Comparison of ENCODE assay signal across 1 cellular context in the genomic region with DNA sequence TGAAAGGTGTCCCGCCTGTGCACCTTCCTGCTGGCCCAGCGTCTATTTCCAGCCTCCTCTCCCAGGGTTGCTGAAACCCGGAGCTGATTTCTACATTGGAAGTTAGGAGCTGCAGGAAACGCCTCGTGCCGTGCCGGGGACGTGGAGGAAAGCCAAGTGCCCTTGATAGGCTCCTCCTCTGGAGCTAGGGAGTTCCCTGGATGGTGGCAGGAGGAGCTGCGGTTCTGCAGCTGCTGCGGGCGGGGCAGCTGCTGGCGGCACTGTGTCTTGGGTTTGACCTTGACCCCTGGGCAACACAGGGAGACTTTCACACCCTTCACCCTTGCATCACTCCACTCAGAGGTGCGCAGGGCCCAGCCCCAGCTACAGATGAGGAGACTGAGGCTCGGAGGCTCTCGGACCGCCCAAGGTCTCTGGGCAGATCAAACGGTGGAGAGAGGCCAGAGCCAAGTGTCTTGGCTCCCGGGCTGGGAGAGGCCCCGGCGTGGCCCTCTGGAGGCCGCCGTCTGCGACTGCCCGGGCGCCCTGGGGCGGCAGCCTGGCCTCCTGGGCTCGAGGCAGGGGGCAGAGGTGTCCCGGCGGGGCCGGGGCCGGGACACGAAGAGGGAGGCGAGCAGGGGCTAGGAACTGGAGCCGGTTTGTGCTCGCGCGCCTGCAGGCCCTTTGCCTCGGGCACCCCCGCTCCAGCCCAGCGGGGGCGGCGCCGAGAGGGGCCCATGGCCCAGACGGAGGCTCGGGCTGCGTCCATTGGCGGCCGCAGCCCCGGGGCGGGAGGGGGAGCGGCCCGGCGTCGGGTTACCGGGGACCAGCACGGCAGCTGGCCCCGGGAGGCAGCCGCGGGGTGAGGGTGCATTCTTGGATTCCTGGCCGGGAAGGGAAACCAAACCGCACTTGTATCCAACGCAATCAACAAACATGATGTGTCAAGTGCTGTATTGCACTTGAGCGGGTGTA.
TF ChIP-seq lines count a peak whose summit lies in the region.

No MANE protein-coding gene starts in this region.

TF ChIP-seq in HEK293, 187 proteins besides CTCF, POLR2A, EP300 and RAD21 (continued from another document and continues in another):
- TF ChIP-seq, protein P1, sequence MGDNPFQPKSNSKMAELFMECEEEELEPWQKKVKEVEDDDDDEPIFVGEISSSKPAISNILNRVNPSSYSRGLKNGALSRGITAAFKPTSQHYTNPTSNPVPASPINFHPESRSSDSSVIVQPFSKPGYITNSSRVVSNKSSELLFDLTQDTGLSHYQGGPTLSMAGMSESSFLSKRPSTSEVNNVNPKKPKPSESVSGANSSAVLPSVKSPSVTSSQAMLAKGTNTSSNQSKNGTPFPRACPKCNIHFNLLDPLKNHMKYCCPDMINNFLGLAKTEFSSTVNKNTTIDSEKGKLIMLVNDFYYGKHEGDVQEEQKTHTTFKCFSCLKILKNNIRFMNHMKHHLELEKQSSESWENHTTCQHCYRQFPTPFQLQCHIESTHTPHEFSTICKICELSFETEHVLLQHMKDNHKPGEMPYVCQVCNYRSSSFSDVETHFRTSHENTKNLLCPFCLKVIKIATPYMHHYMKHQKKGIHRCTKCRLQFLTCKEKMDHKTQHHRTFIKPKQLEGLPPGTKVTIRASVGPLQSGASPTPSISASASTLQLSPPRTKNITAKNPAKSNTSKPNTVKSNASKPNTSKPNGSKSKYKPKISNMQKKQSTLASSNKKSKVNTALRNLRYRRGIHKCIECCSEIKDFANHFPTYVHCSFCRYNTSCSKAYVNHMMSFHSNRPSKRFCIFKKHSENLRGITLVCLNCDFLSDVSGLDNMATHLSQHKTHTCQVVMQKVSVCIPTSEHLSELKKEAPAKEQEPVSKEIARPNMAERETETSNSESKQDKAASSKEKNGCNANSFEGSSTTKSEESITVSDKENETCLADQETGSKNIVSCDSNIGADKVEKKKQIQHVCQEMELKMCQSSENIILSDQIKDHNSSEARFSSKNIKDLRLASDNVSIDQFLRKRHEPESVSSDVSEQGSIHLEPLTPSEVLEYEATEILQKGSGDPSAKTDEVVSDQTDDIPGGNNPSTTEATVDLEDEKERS (tag by site-specific recombination; IDR thresholded peaks at IDR 0.05): no peak
- TF ChIP-seq ZNF600 (tag by site-specific recombination; IDR thresholded peaks at IDR 0.05): peak; percentile 90
- no peak; the same call in 1 of the 2 replicates for TF ChIP-seq SCRT2 (tag by site-specific recombination; IDR thresholded peaks at IDR 0.05)
- no peak for TF ChIP-seq ZNF510 (tag by site-specific recombination; IDR thresholded peaks at IDR 0.05; ENCODE audit: insufficient replicate concordance)
- TF ChIP-seq, protein P2, sequence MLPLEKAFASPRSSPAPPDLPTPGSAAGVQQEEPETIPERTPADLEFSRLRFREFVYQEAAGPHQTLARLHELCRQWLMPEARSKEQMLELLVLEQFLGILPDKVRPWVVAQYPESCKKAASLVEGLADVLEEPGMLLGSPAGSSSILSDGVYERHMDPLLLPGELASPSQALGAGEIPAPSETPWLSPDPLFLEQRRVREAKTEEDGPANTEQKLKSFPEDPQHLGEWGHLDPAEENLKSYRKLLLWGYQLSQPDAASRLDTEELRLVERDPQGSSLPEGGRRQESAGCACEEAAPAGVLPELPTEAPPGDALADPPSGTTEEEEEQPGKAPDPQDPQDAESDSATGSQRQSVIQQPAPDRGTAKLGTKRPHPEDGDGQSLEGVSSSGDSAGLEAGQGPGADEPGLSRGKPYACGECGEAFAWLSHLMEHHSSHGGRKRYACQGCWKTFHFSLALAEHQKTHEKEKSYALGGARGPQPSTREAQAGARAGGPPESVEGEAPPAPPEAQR (tag by site-specific recombination; IDR thresholded peaks at IDR 0.05): no peak
- no peak for TF ChIP-seq ZNF302 (tag by site-specific recombination; IDR thresholded peaks at IDR 0.05; ENCODE audit: low read depth)
- 0 out of 2 replicates have a peak, but pooled peaks have one; percentile 14 for TF ChIP-seq ZNF791 (tag by site-specific recombination; IDR thresholded peaks at IDR 0.05)
- TF ChIP-seq ZNF792 (tag by site-specific recombination; IDR thresholded peaks at IDR 0.05): no peak
- no peak for TF ChIP-seq HOXC10 (CRISPR knock-in tag; IDR thresholded peaks at IDR 0.05)
- TF ChIP-seq ZNF555 (tag by site-specific recombination; conservative IDR thresholded peaks at IDR 0.05): no peak
- TF ChIP-seq SP2 (tag by site-specific recombination; IDR thresholded peaks at IDR 0.05): peak; percentile 62
- TF ChIP-seq, protein P3, sequence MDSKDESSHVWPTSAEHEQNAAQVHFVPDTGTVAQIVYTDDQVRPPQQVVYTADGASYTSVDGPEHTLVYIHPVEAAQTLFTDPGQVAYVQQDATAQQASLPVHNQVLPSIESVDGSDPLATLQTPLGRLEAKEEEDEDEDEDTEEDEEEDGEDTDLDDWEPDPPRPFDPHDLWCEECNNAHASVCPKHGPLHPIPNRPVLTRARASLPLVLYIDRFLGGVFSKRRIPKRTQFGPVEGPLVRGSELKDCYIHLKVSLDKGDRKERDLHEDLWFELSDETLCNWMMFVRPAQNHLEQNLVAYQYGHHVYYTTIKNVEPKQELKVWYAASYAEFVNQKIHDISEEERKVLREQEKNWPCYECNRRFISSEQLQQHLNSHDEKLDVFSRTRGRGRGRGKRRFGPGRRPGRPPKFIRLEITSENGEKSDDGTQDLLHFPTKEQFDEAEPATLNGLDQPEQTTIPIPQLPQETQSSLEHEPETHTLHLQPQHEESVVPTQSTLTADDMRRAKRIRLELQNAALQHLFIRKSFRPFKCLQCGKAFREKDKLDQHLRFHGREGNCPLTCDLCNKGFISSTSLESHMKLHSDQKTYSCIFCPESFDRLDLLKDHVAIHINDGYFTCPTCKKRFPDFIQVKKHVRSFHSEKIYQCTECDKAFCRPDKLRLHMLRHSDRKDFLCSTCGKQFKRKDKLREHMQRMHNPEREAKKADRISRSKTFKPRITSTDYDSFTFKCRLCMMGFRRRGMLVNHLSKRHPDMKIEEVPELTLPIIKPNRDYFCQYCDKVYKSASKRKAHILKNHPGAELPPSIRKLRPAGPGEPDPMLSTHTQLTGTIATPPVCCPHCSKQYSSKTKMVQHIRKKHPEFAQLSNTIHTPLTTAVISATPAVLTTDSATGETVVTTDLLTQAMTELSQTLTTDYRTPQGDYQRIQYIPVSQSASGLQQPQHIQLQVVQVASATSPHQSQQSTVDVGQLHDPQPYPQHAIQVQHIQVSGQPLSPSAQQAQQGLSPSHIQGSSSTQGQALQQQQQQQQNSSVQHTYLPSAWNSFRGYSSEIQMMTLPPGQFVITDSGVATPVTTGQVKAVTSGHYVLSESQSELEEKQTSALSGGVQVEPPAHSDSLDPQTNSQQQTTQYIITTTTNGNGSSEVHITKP (tag by site-specific recombination; IDR thresholded peaks at IDR 0.05): peak; percentile 23; the same call in 1 of the 2 replicates
- no peak for TF ChIP-seq ZNF837 (tag by site-specific recombination; IDR thresholded peaks at IDR 0.05)
- TF ChIP-seq ZNF629 (tag by site-specific recombination; IDR thresholded peaks at IDR 0.05): no peak
- TF ChIP-seq, protein P4, sequence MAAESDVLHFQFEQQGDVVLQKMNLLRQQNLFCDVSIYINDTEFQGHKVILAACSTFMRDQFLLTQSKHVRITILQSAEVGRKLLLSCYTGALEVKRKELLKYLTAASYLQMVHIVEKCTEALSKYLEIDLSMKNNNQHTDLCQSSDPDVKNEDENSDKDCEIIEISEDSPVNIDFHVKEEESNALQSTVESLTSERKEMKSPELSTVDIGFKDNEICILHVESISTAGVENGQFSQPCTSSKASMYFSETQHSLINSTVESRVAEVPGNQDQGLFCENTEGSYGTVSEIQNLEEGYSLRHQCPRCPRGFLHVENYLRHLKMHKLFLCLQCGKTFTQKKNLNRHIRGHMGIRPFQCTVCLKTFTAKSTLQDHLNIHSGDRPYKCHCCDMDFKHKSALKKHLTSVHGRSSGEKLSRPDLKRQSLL (tag by site-specific recombination; IDR thresholded peaks at IDR 0.05): peak; percentile 81
- TF ChIP-seq ZNF416 (tag by site-specific recombination; IDR thresholded peaks at IDR 0.05): no peak
- TF ChIP-seq ZNF677 (tag by site-specific recombination; IDR thresholded peaks at IDR 0.05): no peak
- TF ChIP-seq SP7 (tag by site-specific recombination; IDR thresholded peaks at IDR 0.05): peak; percentile 63; the same call in 1 of the 2 replicates
- TF ChIP-seq SALL2 (tag by site-specific recombination; IDR thresholded peaks at IDR 0.05; ENCODE audit: borderline replicate concordance): no peak
- TF ChIP-seq, protein P5, sequence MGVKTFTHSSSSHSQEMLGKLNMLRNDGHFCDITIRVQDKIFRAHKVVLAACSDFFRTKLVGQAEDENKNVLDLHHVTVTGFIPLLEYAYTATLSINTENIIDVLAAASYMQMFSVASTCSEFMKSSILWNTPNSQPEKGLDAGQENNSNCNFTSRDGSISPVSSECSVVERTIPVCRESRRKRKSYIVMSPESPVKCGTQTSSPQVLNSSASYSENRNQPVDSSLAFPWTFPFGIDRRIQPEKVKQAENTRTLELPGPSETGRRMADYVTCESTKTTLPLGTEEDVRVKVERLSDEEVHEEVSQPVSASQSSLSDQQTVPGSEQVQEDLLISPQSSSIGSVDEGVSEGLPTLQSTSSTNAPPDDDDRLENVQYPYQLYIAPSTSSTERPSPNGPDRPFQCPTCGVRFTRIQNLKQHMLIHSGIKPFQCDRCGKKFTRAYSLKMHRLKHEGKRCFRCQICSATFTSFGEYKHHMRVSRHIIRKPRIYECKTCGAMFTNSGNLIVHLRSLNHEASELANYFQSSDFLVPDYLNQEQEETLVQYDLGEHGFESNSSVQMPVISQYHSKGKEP (tag by site-specific recombination; IDR thresholded peaks at IDR 0.05): peak; percentile 89
- TF ChIP-seq ZNF324 (tag by site-specific recombination; IDR thresholded peaks at IDR 0.05): no peak
- TF ChIP-seq EGR2 (tag by site-specific recombination; IDR thresholded peaks at IDR 0.05; ENCODE audit: low read depth): no peak
- no peak for TF ChIP-seq GLI2 (tag by site-specific recombination; IDR thresholded peaks at IDR 0.05; ENCODE audit: borderline replicate concordance, low read depth)
- no peak for TF ChIP-seq ZNF624 (tag by site-specific recombination; IDR thresholded peaks at IDR 0.05)
- no peak for TF ChIP-seq RBAK (tag by site-specific recombination; IDR thresholded peaks at IDR 0.05)
- TF ChIP-seq ZFP41 (tag by site-specific recombination; IDR thresholded peaks at IDR 0.05; ENCODE audit: borderline replicate concordance): no peak
- TF ChIP-seq ZNF830 (tag by site-specific recombination; IDR thresholded peaks at IDR 0.05; ENCODE audit: low read depth): no peak
- no peak for TF ChIP-seq ZNF157 (tag by site-specific recombination; IDR thresholded peaks at IDR 0.05)
- no peak for TF ChIP-seq ZNF785 (tag by site-specific recombination; IDR thresholded peaks at IDR 0.05)
- no peak for TF ChIP-seq ZNF266 (tag by site-specific recombination; IDR thresholded peaks at IDR 0.05; ENCODE audit: low read depth)
- no peak for TF ChIP-seq ZNF610 (tag by site-specific recombination; IDR thresholded peaks at IDR 0.05; ENCODE audit: borderline replicate concordance)
- TF ChIP-seq ZNF777 (tag by site-specific recombination; IDR thresholded peaks at IDR 0.05; ENCODE audit: borderline replicate concordance): no peak
- TF ChIP-seq, protein P6, sequence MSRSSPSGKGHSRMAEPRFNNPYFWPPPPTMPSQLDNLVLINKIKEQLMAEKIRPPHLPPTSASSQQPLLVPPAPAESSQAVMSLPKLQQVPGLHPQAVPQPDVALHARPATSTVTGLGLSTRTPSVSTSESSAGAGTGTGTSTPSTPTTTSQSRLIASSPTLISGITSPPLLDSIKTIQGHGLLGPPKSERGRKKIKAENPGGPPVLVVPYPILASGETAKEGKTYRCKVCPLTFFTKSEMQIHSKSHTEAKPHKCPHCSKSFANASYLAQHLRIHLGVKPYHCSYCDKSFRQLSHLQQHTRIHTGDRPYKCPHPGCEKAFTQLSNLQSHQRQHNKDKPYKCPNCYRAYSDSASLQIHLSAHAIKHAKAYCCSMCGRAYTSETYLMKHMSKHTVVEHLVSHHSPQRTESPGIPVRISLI (tag by site-specific recombination; IDR thresholded peaks at IDR 0.05): no peak
- TF ChIP-seq, protein P7, sequence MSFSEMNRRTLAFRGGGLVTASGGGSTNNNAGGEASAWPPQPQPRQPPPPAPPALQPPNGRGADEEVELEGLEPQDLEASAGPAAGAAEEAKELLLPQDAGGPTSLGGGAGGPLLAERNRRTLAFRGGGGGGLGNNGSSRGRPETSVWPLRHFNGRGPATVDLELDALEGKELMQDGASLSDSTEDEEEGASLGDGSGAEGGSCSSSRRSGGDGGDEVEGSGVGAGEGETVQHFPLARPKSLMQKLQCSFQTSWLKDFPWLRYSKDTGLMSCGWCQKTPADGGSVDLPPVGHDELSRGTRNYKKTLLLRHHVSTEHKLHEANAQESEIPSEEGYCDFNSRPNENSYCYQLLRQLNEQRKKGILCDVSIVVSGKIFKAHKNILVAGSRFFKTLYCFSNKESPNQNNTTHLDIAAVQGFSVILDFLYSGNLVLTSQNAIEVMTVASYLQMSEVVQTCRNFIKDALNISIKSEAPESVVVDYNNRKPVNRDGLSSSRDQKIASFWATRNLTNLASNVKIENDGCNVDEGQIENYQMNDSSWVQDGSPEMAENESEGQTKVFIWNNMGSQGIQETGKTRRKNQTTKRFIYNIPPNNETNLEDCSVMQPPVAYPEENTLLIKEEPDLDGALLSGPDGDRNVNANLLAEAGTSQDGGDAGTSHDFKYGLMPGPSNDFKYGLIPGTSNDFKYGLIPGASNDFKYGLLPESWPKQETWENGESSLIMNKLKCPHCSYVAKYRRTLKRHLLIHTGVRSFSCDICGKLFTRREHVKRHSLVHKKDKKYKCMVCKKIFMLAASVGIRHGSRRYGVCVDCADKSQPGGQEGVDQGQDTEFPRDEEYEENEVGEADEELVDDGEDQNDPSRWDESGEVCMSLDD (tag by site-specific recombination; IDR thresholded peaks at IDR 0.05): no peak
- peak; percentile 86 for TF ChIP-seq ZFP37 (tag by site-specific recombination; IDR thresholded peaks at IDR 0.05)
- TF ChIP-seq ZNF423 (tag by site-specific recombination; IDR thresholded peaks at IDR 0.05): peak; percentile 83
- no peak for TF ChIP-seq ZNF341 (tag by site-specific recombination; IDR thresholded peaks at IDR 0.05; ENCODE audit: low read depth)
- TF ChIP-seq ZNF707 (tag by site-specific recombination; IDR thresholded peaks at IDR 0.05): no peak
- no peak for TF ChIP-seq MEIS1 (CRISPR knock-in tag; IDR thresholded peaks at IDR 0.05; ENCODE audit: borderline replicate concordance)
- no peak for TF ChIP-seq ZNF132 (tag by site-specific recombination; IDR thresholded peaks at IDR 0.05; ENCODE audit: borderline replicate concordance)
- no peak for TF ChIP-seq ZNF19 (tag by site-specific recombination; IDR thresholded peaks at IDR 0.05; ENCODE audit: low read depth)
- peak; percentile 78; the same call in 1 of the 2 replicates for TF ChIP-seq ZSCAN30 (tag by site-specific recombination; IDR thresholded peaks at IDR 0.05)
- no peak for TF ChIP-seq ZNF354C (tag by site-specific recombination; IDR thresholded peaks at IDR 0.05; ENCODE audit: borderline replicate concordance, low read depth)
- no peak for TF ChIP-seq ZNF311 (tag by site-specific recombination; IDR thresholded peaks at IDR 0.05; ENCODE audit: borderline replicate concordance)
- TF ChIP-seq HOXA7 (CRISPR knock-in tag; IDR thresholded peaks at IDR 0.05; ENCODE audit: borderline replicate concordance): no peak
- TF ChIP-seq ZNF140 (tag by site-specific recombination; IDR thresholded peaks at IDR 0.05): no peak
- no peak for TF ChIP-seq OVOL3 (tag by site-specific recombination; IDR thresholded peaks at IDR 0.05)
- TF ChIP-seq ZBTB17 (tag by site-specific recombination; IDR thresholded peaks at IDR 0.05): peak; percentile 85
- no peak for TF ChIP-seq ZNF175 (tag by site-specific recombination; IDR thresholded peaks at IDR 0.05)
- no peak for TF ChIP-seq ZBTB1 (tag by site-specific recombination; IDR thresholded peaks at IDR 0.05)
- no peak for TF ChIP-seq ZNF776 (tag by site-specific recombination; IDR thresholded peaks at IDR 0.05; ENCODE audit: borderline replicate concordance)
